1 cellular context compared by ENCODE assay signal in the genomic region with DNA sequence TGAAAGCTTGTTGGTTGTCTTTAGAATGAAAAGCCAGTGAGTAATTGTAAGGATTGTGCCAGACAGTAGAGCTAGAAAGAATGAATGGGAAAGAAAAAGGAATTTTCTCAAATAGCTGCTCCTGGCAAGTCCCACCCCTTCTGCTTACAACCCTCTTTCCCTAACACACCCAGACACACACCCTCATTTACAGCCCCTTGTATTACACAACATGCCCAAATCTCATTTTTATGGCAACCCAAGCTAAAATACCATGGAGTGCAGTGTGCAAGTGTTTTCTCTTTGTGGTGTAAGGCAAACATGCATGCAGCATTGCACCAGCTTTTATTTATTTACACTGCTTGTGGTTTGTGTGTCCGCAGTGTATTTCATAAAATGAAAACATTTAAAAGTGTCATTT.
TF ChIP-seq lines count a peak whose summit lies in the region.

No MANE protein-coding gene starts in this region.

TF ChIP-seq in HEK293, 187 proteins besides CTCF, POLR2A, EP300 and RAD21 (continued from another document and continues in another):
- TF ChIP-seq SCRT1 (tag by site-specific recombination; IDR thresholded peaks at IDR 0.05; ENCODE audit: borderline replicate concordance) (no peak), ZNF223 (tag by site-specific recombination; IDR thresholded peaks at IDR 0.05) (no peak), ZNF266 (tag by site-specific recombination; IDR thresholded peaks at IDR 0.05; ENCODE audit: low read depth) (no peak), SP7 (tag by site-specific recombination; IDR thresholded peaks at IDR 0.05) (peak; percentile 15; the same call in 1 of the 2 replicates), ZNF621 (tag by site-specific recombination; IDR thresholded peaks at IDR 0.05) (no peak), ZNF747 (tag by site-specific recombination; IDR thresholded peaks at IDR 0.05) (no peak), FEZF1 (tag by site-specific recombination; IDR thresholded peaks at IDR 0.05) (peak; percentile 48; the same call in 1 of the 2 replicates), PRDM1 (tag by site-specific recombination; IDR thresholded peaks at IDR 0.05) (peak; percentile 81), GLI2 (tag by site-specific recombination; IDR thresholded peaks at IDR 0.05; ENCODE audit: borderline replicate concordance, low read depth) (no peak), ZNF501 (tag by site-specific recombination; IDR thresholded peaks at IDR 0.05) (no peak; the same call in 1 of the 2 replicates), ZNF426 (tag by site-specific recombination; IDR thresholded peaks at IDR 0.05) (no peak), KLF8 (tag by site-specific recombination; IDR thresholded peaks at IDR 0.05) (0 out of 2 replicates have a peak, but pooled peaks have one; percentile 24), ZNF473 (tag by site-specific recombination; IDR thresholded peaks at IDR 0.05) (no peak), ZNF202 (tag by site-specific recombination; IDR thresholded peaks at IDR 0.05; ENCODE audit: borderline replicate concordance) (no peak), ZBTB20 (tag by site-specific recombination; IDR thresholded peaks at IDR 0.05) (peak; percentile 43; the same call in 1 of the 2 replicates), YY2 (tag by site-specific recombination; IDR thresholded peaks at IDR 0.05) (no peak), KLF10 (tag by site-specific recombination; IDR thresholded peaks at IDR 0.05) (peak; percentile 88), BCL11B (tag by site-specific recombination; IDR thresholded peaks at IDR 0.05; ENCODE audit: low read depth) (no peak), ZNF354C (tag by site-specific recombination; IDR thresholded peaks at IDR 0.05; ENCODE audit: borderline replicate concordance, low read depth) (no peak), ZNF19 (tag by site-specific recombination; IDR thresholded peaks at IDR 0.05; ENCODE audit: low read depth) (no peak), ZBTB8A (tag by site-specific recombination; IDR thresholded peaks at IDR 0.05) (peak; percentile 49; the same call in 1 of the 2 replicates), ZNF585B (tag by site-specific recombination; IDR thresholded peaks at IDR 0.05) (no peak)
- TF ChIP-seq, protein P1, sequence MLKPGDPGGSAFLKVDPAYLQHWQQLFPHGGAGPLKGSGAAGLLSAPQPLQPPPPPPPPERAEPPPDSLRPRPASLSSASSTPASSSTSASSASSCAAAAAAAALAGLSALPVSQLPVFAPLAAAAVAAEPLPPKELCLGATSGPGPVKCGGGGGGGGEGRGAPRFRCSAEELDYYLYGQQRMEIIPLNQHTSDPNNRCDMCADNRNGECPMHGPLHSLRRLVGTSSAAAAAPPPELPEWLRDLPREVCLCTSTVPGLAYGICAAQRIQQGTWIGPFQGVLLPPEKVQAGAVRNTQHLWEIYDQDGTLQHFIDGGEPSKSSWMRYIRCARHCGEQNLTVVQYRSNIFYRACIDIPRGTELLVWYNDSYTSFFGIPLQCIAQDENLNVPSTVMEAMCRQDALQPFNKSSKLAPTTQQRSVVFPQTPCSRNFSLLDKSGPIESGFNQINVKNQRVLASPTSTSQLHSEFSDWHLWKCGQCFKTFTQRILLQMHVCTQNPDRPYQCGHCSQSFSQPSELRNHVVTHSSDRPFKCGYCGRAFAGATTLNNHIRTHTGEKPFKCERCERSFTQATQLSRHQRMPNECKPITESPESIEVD (tag by site-specific recombination; IDR thresholded peaks at IDR 0.05), result peak; percentile 94
- TF ChIP-seq, protein P2, sequence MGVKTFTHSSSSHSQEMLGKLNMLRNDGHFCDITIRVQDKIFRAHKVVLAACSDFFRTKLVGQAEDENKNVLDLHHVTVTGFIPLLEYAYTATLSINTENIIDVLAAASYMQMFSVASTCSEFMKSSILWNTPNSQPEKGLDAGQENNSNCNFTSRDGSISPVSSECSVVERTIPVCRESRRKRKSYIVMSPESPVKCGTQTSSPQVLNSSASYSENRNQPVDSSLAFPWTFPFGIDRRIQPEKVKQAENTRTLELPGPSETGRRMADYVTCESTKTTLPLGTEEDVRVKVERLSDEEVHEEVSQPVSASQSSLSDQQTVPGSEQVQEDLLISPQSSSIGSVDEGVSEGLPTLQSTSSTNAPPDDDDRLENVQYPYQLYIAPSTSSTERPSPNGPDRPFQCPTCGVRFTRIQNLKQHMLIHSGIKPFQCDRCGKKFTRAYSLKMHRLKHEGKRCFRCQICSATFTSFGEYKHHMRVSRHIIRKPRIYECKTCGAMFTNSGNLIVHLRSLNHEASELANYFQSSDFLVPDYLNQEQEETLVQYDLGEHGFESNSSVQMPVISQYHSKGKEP (tag by site-specific recombination; IDR thresholded peaks at IDR 0.05), result peak; percentile 100
- TF ChIP-seq, protein P3, sequence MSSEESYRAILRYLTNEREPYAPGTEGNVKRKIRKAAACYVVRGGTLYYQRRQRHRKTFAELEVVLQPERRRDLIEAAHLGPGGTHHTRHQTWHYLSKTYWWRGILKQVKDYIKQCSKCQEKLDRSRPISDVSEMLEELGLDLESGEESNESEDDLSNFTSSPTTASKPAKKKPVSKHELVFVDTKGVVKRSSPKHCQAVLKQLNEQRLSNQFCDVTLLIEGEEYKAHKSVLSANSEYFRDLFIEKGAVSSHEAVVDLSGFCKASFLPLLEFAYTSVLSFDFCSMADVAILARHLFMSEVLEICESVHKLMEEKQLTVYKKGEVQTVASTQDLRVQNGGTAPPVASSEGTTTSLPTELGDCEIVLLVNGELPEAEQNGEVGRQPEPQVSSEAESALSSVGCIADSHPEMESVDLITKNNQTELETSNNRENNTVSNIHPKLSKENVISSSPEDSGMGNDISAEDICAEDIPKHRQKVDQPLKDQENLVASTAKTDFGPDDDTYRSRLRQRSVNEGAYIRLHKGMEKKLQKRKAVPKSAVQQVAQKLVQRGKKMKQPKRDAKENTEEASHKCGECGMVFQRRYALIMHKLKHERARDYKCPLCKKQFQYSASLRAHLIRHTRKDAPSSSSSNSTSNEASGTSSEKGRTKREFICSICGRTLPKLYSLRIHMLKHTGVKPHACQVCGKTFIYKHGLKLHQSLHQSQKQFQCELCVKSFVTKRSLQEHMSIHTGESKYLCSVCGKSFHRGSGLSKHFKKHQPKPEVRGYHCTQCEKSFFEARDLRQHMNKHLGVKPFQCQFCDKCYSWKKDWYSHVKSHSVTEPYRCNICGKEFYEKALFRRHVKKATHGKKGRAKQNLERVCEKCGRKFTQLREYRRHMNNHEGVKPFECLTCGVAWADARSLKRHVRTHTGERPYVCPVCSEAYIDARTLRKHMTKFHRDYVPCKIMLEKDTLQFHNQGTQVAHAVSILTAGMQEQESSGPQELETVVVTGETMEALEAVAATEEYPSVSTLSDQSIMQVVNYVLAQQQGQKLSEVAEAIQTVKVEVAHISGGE (tag by site-specific recombination; conservative IDR thresholded peaks at IDR 0.05; ENCODE audit: low read depth), result no peak
- TF ChIP-seq, protein P4, sequence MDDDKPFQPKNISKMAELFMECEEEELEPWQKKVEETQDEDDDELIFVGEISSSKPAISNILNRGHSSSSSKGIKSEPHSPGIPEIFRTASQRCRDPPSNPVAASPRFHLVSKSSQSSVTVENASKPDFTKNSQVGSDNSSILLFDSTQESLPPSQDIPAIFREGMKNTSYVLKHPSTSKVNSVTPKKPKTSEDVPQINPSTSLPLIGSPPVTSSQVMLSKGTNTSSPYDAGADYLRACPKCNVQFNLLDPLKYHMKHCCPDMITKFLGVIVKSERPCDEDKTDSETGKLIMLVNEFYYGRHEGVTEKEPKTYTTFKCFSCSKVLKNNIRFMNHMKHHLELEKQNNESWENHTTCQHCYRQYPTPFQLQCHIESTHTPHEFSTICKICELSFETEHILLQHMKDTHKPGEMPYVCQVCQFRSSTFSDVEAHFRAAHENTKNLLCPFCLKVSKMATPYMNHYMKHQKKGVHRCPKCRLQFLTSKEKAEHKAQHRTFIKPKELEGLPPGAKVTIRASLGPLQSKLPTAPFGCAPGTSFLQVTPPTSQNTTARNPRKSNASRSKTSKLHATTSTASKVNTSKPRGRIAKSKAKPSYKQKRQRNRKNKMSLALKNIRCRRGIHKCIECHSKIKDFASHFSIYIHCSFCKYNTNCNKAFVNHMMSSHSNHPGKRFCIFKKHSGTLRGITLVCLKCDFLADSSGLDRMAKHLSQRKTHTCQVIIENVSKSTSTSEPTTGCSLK (tag by site-specific recombination; IDR thresholded peaks at IDR 0.05), result no peak
- TF ChIP-seq, protein P5, sequence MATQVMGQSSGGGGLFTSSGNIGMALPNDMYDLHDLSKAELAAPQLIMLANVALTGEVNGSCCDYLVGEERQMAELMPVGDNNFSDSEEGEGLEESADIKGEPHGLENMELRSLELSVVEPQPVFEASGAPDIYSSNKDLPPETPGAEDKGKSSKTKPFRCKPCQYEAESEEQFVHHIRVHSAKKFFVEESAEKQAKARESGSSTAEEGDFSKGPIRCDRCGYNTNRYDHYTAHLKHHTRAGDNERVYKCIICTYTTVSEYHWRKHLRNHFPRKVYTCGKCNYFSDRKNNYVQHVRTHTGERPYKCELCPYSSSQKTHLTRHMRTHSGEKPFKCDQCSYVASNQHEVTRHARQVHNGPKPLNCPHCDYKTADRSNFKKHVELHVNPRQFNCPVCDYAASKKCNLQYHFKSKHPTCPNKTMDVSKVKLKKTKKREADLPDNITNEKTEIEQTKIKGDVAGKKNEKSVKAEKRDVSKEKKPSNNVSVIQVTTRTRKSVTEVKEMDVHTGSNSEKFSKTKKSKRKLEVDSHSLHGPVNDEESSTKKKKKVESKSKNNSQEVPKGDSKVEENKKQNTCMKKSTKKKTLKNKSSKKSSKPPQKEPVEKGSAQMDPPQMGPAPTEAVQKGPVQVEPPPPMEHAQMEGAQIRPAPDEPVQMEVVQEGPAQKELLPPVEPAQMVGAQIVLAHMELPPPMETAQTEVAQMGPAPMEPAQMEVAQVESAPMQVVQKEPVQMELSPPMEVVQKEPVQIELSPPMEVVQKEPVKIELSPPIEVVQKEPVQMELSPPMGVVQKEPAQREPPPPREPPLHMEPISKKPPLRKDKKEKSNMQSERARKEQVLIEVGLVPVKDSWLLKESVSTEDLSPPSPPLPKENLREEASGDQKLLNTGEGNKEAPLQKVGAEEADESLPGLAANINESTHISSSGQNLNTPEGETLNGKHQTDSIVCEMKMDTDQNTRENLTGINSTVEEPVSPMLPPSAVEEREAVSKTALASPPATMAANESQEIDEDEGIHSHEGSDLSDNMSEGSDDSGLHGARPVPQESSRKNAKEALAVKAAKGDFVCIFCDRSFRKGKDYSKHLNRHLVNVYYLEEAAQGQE (tag by site-specific recombination; IDR thresholded peaks at IDR 0.05), result no peak
- TF ChIP-seq, protein P6, sequence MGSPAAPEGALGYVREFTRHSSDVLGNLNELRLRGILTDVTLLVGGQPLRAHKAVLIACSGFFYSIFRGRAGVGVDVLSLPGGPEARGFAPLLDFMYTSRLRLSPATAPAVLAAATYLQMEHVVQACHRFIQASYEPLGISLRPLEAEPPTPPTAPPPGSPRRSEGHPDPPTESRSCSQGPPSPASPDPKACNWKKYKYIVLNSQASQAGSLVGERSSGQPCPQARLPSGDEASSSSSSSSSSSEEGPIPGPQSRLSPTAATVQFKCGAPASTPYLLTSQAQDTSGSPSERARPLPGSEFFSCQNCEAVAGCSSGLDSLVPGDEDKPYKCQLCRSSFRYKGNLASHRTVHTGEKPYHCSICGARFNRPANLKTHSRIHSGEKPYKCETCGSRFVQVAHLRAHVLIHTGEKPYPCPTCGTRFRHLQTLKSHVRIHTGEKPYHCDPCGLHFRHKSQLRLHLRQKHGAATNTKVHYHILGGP (tag by site-specific recombination; IDR thresholded peaks at IDR 0.05), result peak; percentile 47; the same call in 1 of the 2 replicates
- TF ChIP-seq, protein P7, sequence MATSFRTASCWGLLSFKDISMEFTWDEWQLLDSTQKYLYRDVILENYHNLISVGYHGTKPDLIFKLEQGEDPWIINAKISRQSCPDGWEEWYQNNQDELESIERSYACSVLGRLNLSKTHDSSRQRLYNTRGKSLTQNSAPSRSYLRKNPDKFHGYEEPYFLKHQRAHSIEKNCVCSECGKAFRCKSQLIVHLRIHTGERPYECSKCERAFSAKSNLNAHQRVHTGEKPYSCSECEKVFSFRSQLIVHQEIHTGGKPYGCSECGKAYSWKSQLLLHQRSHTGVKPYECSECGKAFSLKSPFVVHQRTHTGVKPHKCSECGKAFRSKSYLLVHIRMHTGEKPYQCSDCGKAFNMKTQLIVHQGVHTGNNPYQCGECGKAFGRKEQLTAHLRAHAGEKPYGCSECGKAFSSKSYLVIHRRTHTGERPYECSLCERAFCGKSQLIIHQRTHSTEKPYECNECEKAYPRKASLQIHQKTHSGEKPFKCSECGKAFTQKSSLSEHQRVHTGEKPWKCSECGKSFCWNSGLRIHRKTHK (tag by site-specific recombination; IDR thresholded peaks at IDR 0.05), result no peak
- TF ChIP-seq, protein P8, sequence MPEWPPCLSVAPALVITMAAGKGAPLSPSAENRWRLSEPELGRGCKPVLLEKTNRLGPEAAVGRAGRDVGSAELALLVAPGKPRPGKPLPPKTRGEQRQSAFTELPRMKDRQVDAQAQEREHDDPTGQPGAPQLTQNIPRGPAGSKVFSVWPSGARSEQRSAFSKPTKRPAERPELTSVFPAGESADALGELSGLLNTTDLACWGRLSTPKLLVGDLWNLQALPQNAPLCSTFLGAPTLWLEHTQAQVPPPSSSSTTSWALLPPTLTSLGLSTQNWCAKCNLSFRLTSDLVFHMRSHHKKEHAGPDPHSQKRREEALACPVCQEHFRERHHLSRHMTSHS (tag by site-specific recombination; IDR thresholded peaks at IDR 0.05), result peak; percentile 45; the same call in 1 of the 2 replicates
- TF ChIP-seq, protein P9, sequence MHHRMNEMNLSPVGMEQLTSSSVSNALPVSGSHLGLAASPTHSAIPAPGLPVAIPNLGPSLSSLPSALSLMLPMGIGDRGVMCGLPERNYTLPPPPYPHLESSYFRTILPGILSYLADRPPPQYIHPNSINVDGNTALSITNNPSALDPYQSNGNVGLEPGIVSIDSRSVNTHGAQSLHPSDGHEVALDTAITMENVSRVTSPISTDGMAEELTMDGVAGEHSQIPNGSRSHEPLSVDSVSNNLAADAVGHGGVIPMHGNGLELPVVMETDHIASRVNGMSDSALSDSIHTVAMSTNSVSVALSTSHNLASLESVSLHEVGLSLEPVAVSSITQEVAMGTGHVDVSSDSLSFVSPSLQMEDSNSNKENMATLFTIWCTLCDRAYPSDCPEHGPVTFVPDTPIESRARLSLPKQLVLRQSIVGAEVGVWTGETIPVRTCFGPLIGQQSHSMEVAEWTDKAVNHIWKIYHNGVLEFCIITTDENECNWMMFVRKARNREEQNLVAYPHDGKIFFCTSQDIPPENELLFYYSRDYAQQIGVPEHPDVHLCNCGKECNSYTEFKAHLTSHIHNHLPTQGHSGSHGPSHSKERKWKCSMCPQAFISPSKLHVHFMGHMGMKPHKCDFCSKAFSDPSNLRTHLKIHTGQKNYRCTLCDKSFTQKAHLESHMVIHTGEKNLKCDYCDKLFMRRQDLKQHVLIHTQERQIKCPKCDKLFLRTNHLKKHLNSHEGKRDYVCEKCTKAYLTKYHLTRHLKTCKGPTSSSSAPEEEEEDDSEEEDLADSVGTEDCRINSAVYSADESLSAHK (tag by site-specific recombination; IDR thresholded peaks at IDR 0.05), result no peak
- TF ChIP-seq, protein P10, sequence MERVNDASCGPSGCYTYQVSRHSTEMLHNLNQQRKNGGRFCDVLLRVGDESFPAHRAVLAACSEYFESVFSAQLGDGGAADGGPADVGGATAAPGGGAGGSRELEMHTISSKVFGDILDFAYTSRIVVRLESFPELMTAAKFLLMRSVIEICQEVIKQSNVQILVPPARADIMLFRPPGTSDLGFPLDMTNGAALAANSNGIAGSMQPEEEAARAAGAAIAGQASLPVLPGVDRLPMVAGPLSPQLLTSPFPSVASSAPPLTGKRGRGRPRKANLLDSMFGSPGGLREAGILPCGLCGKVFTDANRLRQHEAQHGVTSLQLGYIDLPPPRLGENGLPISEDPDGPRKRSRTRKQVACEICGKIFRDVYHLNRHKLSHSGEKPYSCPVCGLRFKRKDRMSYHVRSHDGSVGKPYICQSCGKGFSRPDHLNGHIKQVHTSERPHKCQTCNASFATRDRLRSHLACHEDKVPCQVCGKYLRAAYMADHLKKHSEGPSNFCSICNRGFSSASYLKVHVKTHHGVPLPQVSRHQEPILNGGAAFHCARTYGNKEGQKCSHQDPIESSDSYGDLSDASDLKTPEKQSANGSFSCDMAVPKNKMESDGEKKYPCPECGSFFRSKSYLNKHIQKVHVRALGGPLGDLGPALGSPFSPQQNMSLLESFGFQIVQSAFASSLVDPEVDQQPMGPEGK (tag by site-specific recombination; IDR thresholded peaks at IDR 0.05), result peak; percentile 40; the same call in 1 of the 2 replicates
